Comparison of ENCODE assay signal across 21 cellular contexts in the genomic region with DNA sequence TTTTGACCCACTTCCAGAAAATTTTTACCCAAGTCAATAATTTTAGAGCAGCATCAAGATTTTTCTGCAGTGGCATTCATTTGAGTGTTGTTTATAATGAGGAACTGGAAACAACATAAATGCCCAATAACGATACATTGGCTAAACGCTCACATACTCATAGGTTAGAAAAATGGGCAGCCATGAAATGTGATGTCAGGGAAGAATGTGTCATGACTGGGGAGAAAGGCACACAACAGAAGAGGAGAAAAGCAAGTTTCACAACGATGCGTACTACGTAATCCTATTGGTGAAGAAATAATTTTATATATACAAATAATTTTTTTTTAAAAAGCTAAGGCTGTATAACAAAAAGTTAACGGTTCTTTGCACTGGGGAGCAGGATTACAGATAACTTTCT. TPM values are rescaled to one million over a fixed set of nuclear protein-coding genes. Genes with fewer than 3 reads are reported as not detected.
"Had no signal": no experiment of that assay in that cellular context is flagged by ENCODE, and none has a peak within 500 bp of the region (broad histone marks: within the 10 kb centered on the region; RNA-seq: fewer than 3 reads in every experiment).

No MANE protein-coding gene starts in this region.

- H3K9me3 ChIP-seq: adrenal gland, stomach, testis, upper lobe of left lung had no signal

- H3K4me1 ChIP-seq: adrenal gland, stomach, testis, upper lobe of left lung had no signal

- H3K36me3 ChIP-seq: adrenal gland had no signal

- H3K4me3 ChIP-seq: adrenal gland, skin epidermis, stomach, testis, upper lobe of left lung had no signal

- DNase-seq: activated CD4-positive, CD25-positive, alpha-beta regulatory T cell treated with anti-CD3 and anti-CD28 coated beads, Interleukin-2, amount 50 U/mL, for 72 hours; activated CD8-positive, alpha-beta memory T cell treated with anti-CD3 and anti-CD28 coated beads for 24 hours; activated gamma-delta T cell treated with Interleukin-2 at 50 U/mL for 16 hours; activated T-cell treated with anti-CD3 and anti-CD28 coated beads for 4 hours; adrenal gland; dermis blood vessel endothelial cell; foreskin melanocyte; head of caudate nucleus; kidney glomerular epithelial cell; left ventricle myocardium superior; mesendoderm; nephron progenitor cell; occipital lobe; right cardiac atrium; stimulated activated CD4-positive, alpha-beta T cell treated with anti-CD3 and anti-CD28 coated beads, Interleukin-4, amount 100 ng/mL, for 24 hours; stomach; testis; upper lobe of left lung had no signal

- ATAC-seq: left ventricle myocardium superior, right cardiac atrium had no signal

- H3K27me3 ChIP-seq: adrenal gland, stomach, testis, upper lobe of left lung had no signal

- H3K27ac Mint-ChIP-seq: nephron progenitor cell, progenitor cell of endocrine pancreas had no signal

- H3K27me3 Mint-ChIP-seq: progenitor cell of endocrine pancreas had no signal

- H3K4me3 Mint-ChIP-seq: nephron progenitor cell had no signal

- H3K27ac ChIP-seq: adrenal gland, epithelial cell of prostate, skin epidermis, stomach, testis, upper lobe of left lung had no signal

RNA-seq across cellular contexts. Expression of gene MAP3K15, which starts 33.6 kb away (rescaled TPM):
- total RNA-seq: left ventricle myocardium superior had no signal
